In genomic region chr7:135509589-135509838, GRCh38 we compare ENCODE assay signal across 8 cellular contexts.
A peak's percentile ranks its signal among the peaks of the same experiment; 100 is the strongest.
DNase-seq lines count a peak whose midpoint lies in the region; FAIRE-seq and TF ChIP-seq lines count a peak whose summit lies in the region.

No MANE protein-coding gene starts in this region.

- H3K4me2 ChIP-seq in KMS-11, result peak overlapping the region; percentile 67

- no peaks in the 10 kb centered on the region for H3K27me3 ChIP-seq in KMS-11 (ENCODE audit: insufficient read depth, low read depth)
- no peaks in the 10 kb centered on the region for H3K27me3 ChIP-seq in mucosa of rectum (ENCODE audit: control insufficient read depth in 2 of 2, insufficient read depth in 2 of 2, low read length in 2 of 2)

- peak; percentile 33 for DNase-seq in AG08396 (ENCODE audit: low spot score)
- no peak for DNase-seq in coronary artery (ENCODE audit: low spot score)
- DNase-seq in NCI-H1105 treated with DMSO at 0.1 percent for 48 hours (lab: John Stamatoyannopoulos, UW), result no peak
- DNase-seq in midbrain (lab: John Stamatoyannopoulos, UW), result no peak
- DNase-seq in D721Med (ENCODE audit: insufficient read length, low spot score), result no peak
- no peak for DNase-seq in NCI-H2171 treated with DMSO at 0.1 percent for 48 hours (lab: John Stamatoyannopoulos, UW)

- peak overlapping the region; percentile 83 for H3K4me3 ChIP-seq in KMS-11 (IDR thresholded peaks at IDR 0.05; ENCODE audit: insufficient read depth, low read depth, low read length)
- H3K4me3 ChIP-seq in coronary artery, result peak overlapping the region; percentile 90
- H3K4me3 ChIP-seq in mucosa of rectum (ENCODE audit: low read length in 2 of 2), result peak overlapping the region; percentile 95 to 98

- no peak for TF ChIP-seq CTCF in KMS-11 (conservative IDR thresholded peaks at IDR 0.05; ENCODE audit: low read depth, low read length)
- TF ChIP-seq CTCF in coronary artery (IDR thresholded peaks at IDR 0.05), result no peak
- TF ChIP-seq CTCF in D721Med (IDR thresholded peaks at IDR 0.05; ENCODE audit: insufficient read depth, missing control alignments), result no peak

- H3K4me1 ChIP-seq in KMS-11 (ENCODE audit: low read depth, poor library complexity, severe bottlenecking) (peaks cover 61% of the 10 kb centered on the region), mucosa of rectum (ENCODE audit: control insufficient read depth in 2 of 2, insufficient read depth in 2 of 2, low read length in 2 of 2) (peaks cover 15 to 21% of the 10 kb centered on the region in 2 donors)

- H3K79me2 ChIP-seq in KMS-11 (ENCODE audit: insufficient read depth, low read depth), result peaks cover 51% of the 10 kb centered on the region

- H3K9ac ChIP-seq in KMS-11 (peak overlapping the region; percentile 88), mucosa of rectum (ENCODE audit: low read depth in 1 of 2, low read length in 2 of 2) (peak overlapping the region; percentile 93)

- H3K36me3 ChIP-seq in KMS-11 (ENCODE audit: insufficient read depth), result no peaks in the 10 kb centered on the region
- no peaks in the 10 kb centered on the region for H3K36me3 ChIP-seq in mucosa of rectum (ENCODE audit: control insufficient read depth in 2 of 2, insufficient read depth in 2 of 2, low read length in 2 of 2)

- H3K9me3 ChIP-seq in mucosa of rectum (ENCODE audit: control insufficient read depth in 2 of 2, low read length in 2 of 2), result no peaks in the 10 kb centered on the region

- H3K27ac ChIP-seq in KMS-11 (peak overlapping the region; percentile 75), coronary artery (peak overlapping the region; percentile 79 to 95), mucosa of rectum (ENCODE audit: low read depth in 2 of 2, low read length in 2 of 2) (peak overlapping the region; percentile 95)

- H4K20me1 ChIP-seq in KMS-11 (ENCODE audit: insufficient read depth), result peaks cover 3% of the 10 kb centered on the region; the same call in 1 of the 2 replicates

- H2AFZ ChIP-seq in KMS-11 (ENCODE audit: low read depth), result peak overlapping the region; percentile 96; the same call in 1 of the 2 replicates

- no peak for FAIRE-seq in D721Med (lab: Jason Lieb, UNC)
